Comparison of ENCODE assay signal across 14 cellular contexts in genomic region chr7:150962285-150962742, GRCh38. TPM values are rescaled to one million over a fixed set of nuclear protein-coding genes. Genes with fewer than 3 reads are reported as not detected.
A peak's percentile ranks its signal among the peaks of the same experiment; 100 is the strongest.
DNase-seq lines count a peak whose midpoint lies in the region; ATAC-seq and TF ChIP-seq lines count a peak whose summit lies in the region.
"Had no signal": no experiment of that assay in that cellular context is flagged by ENCODE, and none has a peak within 500 bp of the region (broad histone marks: within the 10 kb centered on the region; RNA-seq: fewer than 3 reads in every experiment).

No MANE protein-coding gene starts in this region.

- intact Hi-C loops in transverse colon (cut with DNase I; ENCODE audit: low total_unique reads) = loop anchor here (2.0 kb wide), 1 partner anchor 26 kb away; no protein-coding TSS in a partner anchor

- H3K27ac ChIP-seq in endodermal cell (ENCODE audit: low read depth, low read length) (peak overlapping the region; percentile 55), transverse colon (peak overlapping the region; percentile 70 to 94 (median 76))
- H3K27ac ChIP-seq: C4-2B, SJSA1 had no signal

- TF ChIP-seq CTCF in endodermal cell (conservative IDR thresholded peaks at IDR 0.05) = no peak
- TF ChIP-seq CTCF in nephron (IDR thresholded peaks at IDR 0.05; ENCODE audit: unreplicated experiment in 3 of 3) = no peak
- TF ChIP-seq CTCF in transverse colon (IDR thresholded peaks at IDR 0.05) = no peak

- H3K4me1 ChIP-seq in endodermal cell (ENCODE audit: control insufficient read depth, insufficient read depth, low read length) (no peaks in the 10 kb centered on the region), transverse colon (peaks cover 12 to 45% (median 28%) of the 10 kb centered on the region in 4 donors)
- H3K4me1 ChIP-seq: SJSA1 had no signal

- CTCF ChIA-PET in activated CD8-positive, alpha-beta memory T cell treated with anti-CD3 and anti-CD28 coated beads, Interleukin-2, amount 10 ng/mL, durations not matched to agents 7 days and 5 days (lab: Charles Lee) = interaction anchor here (0.6 to 5.5 kb wide), 36 partner anchors 9 to 270 kb away, joined by 3 to 61 read pairs (median 4); partner anchors contain the start of genes ABCB8, CDK5 and CHPF2
- CTCF ChIA-PET in T-cell (lab: Charles Lee) = interaction anchor here (0.5 to 2.3 kb wide), 18 partner anchors 11 to 148 kb away, joined by 3 to 17 read pairs (median 4); partner anchors contain the start of gene ABCB8 (in 1 of the 2)

- TF ChIP-seq EP300 in transverse colon (IDR thresholded peaks at IDR 0.05; ENCODE audit: low read depth) = no peak

- no peaks in the 10 kb centered on the region for H3K9me3 Mint-ChIP-seq in activated CD8-positive, alpha-beta memory T cell treated with anti-CD3 and anti-CD28 coated beads, Interleukin-2, amount 10 ng/mL, durations not matched to agents 7 days and 5 days (ENCODE audit: low read depth)
- H3K9me3 Mint-ChIP-seq in endodermal cell (no peaks in the 10 kb centered on the region), nephron (no peaks in the 10 kb centered on the region), T-cell (no peaks in the 10 kb centered on the region)

- DNase-seq in activated CD8-positive, alpha-beta memory T cell treated with anti-CD3 and anti-CD28 coated beads, Interleukin-2, amount 10 ng/mL, durations not matched to agents 7 days and 5 days = no peak
- no peak for DNase-seq in activated CD8-positive, alpha-beta memory T cell treated with anti-CD3 and anti-CD28 coated beads for 24 hours
- DNase-seq in endodermal cell (no peak), transverse colon (no peak), Ammon's horn (ENCODE audit: low spot score) (no peak), T-cell (no peak), HCEC 1CT (no peak)
- DNase-seq: DMS153, NCI-H1105 treated with DMSO at 0.1 percent for 48 hours, NCI-H526 treated with DMSO at 0.1 percent for 48 hours had no signal

- no peak overlapping the region for H3K9ac ChIP-seq in endodermal cell (ENCODE audit: extremely low read depth, low read length, poor library complexity, severe bottlenecking)

- no peak overlapping the region for H3K4me3 Mint-ChIP-seq in activated CD8-positive, alpha-beta memory T cell treated with anti-CD3 and anti-CD28 coated beads, Interleukin-2, amount 10 ng/mL, durations not matched to agents 7 days and 5 days
- no peak overlapping the region for H3K4me3 Mint-ChIP-seq in endodermal cell
- H3K4me3 Mint-ChIP-seq in nephron = peak overlapping the region; percentile 8 to 49 (median 30)
- H3K4me3 Mint-ChIP-seq in T-cell = no peak overlapping the region

- peaks cover 31% of the 10 kb centered on the region for H3K27me3 Mint-ChIP-seq in activated CD8-positive, alpha-beta memory T cell treated with anti-CD3 and anti-CD28 coated beads, Interleukin-2, amount 10 ng/mL, durations not matched to agents 7 days and 5 days
- H3K27me3 Mint-ChIP-seq in endodermal cell (ENCODE audit: insufficient read depth) = peaks cover 50% of the 10 kb centered on the region
- H3K27me3 Mint-ChIP-seq in nephron (ENCODE audit: low read depth) = peaks cover 5% of the 10 kb centered on the region
- peaks cover 18 to 38% of the 10 kb centered on the region in 2 donors for H3K27me3 Mint-ChIP-seq in T-cell

- POLR2A ChIA-PET in T-cell (lab: Charles Lee) = no interaction called here

- H3K36me3 Mint-ChIP-seq in activated CD8-positive, alpha-beta memory T cell treated with anti-CD3 and anti-CD28 coated beads, Interleukin-2, amount 10 ng/mL, durations not matched to agents 7 days and 5 days = no peaks in the 10 kb centered on the region
- no peaks in the 10 kb centered on the region for H3K36me3 Mint-ChIP-seq in endodermal cell (ENCODE audit: low read depth)
- no peaks in the 10 kb centered on the region for H3K36me3 Mint-ChIP-seq in nephron (ENCODE audit: low read depth)
- H3K36me3 Mint-ChIP-seq in T-cell = peaks cover 7% of the 10 kb centered on the region

- 90 to 94% methylated on average over 2 to 3 of the region's 6 CpGs for WGBS in endodermal cell (ENCODE audit: insufficient coverage in 1 of 2, insufficient read length in 1 of 2), 2 experiments
- 45% methylated on average over 6 of the region's 6 CpGs; no CpG with 5 or more reads in 1 of the 2 donors for WGBS in transverse colon (ENCODE audit: low coverage in 1 of 2), 2 donors

- in situ Hi-C loops in transverse colon (cut with MboI; ENCODE audit: low pct_ligation_motif_present in 1 of 4, low pct_unique_long_range_greater_than_20kb in 1 of 4, low sequenced_read_pairs in 3 of 4) = no loop called here

- H3K36me3 ChIP-seq in endodermal cell (ENCODE audit: control insufficient read depth, insufficient read depth, low read length) (no peaks in the 10 kb centered on the region), transverse colon (no peaks in the 10 kb centered on the region)
- H3K36me3 ChIP-seq: SJSA1 had no signal

- H3K27me3 ChIP-seq in endodermal cell (ENCODE audit: control insufficient read depth, insufficient read depth, low read length, poor library complexity, severe bottlenecking) (no peaks in the 10 kb centered on the region), transverse colon (peaks cover 15% of the 10 kb centered on the region)

- H3K9me3 ChIP-seq in endodermal cell (ENCODE audit: control insufficient read depth, low read length) (no peaks in the 10 kb centered on the region), transverse colon (no peaks in the 10 kb centered on the region)
- H3K9me3 ChIP-seq: SJSA1 had no signal

- peak overlapping the region; percentile 32 for H3K27ac Mint-ChIP-seq in activated CD8-positive, alpha-beta memory T cell treated with anti-CD3 and anti-CD28 coated beads, Interleukin-2, amount 10 ng/mL, durations not matched to agents 7 days and 5 days
- H3K27ac Mint-ChIP-seq in endodermal cell = no peak overlapping the region
- peak overlapping the region; percentile 94 to 97 (median 96) for H3K27ac Mint-ChIP-seq in nephron
- H3K27ac Mint-ChIP-seq in T-cell = no peak overlapping the region

- no peak for ATAC-seq in activated CD8-positive, alpha-beta memory T cell treated with anti-CD3 and anti-CD28 coated beads, Interleukin-2, amount 10 ng/mL, durations not matched to agents 7 days and 5 days
- ATAC-seq in T-cell (replicated peaks in 1 of 4) = no peak

- peaks cover 3% of the 10 kb centered on the region for H3K4me1 Mint-ChIP-seq in activated CD8-positive, alpha-beta memory T cell treated with anti-CD3 and anti-CD28 coated beads, Interleukin-2, amount 10 ng/mL, durations not matched to agents 7 days and 5 days
- H3K4me1 Mint-ChIP-seq in endodermal cell (no peaks in the 10 kb centered on the region), nephron (peaks cover 62% of the 10 kb centered on the region), T-cell (peaks cover 14 to 23% (median 19%) of the 10 kb centered on the region in 3 donors)

- no peak overlapping the region for H3K4me3 ChIP-seq in endodermal cell (ENCODE audit: low read length)
- H3K4me3 ChIP-seq in transverse colon = no peak overlapping the region
- H3K4me3 ChIP-seq: SJSA1 had no signal

- TF ChIP-seq POLR2A in transverse colon (IDR thresholded peaks at IDR 0.05) = no peak

RNA-seq across cellular contexts. Expression of gene KCNH2, which starts 15.8 kb away (rescaled TPM):
- total RNA-seq in activated CD8-positive, alpha-beta memory T cell treated with anti-CD3 and anti-CD28 coated beads, Interleukin-2, amount 10 ng/mL, durations not matched to agents 7 days and 5 days = under 1 TPM in 1 of 2 experiments, not detected in 1; 0.07 TPM
- 1 to 10 TPM; 1.1 to 1.9 TPM for total RNA-seq in endodermal cell
- 19.3 TPM for polyA plus RNA-seq in endodermal cell (2013, experiment 1 of 2)
- polyA plus RNA-seq in endodermal cell (2013, experiment 2 of 2) = 17.8 TPM
- 10 to 100 TPM in 3 of 4 donors, 1 to 10 TPM in 1; 9.5 to 39.0 (median 19.3) TPM for total RNA-seq in transverse colon
- total RNA-seq in T-cell = 1 to 10 TPM; 2.9 to 4.6 (median 3.0) TPM
- total RNA-seq: osteoblast, SJSA1 had no signal

RNA-seq across cellular contexts. Expression of gene NOS3, which starts 28.5 kb away (rescaled TPM):
- 10 to 100 TPM in 1 of 2 experiments, 1 to 10 TPM in 1; 6.4 to 10.8 TPM for total RNA-seq in activated CD8-positive, alpha-beta memory T cell treated with anti-CD3 and anti-CD28 coated beads, Interleukin-2, amount 10 ng/mL, durations not matched to agents 7 days and 5 days
- total RNA-seq in endodermal cell = 1 to 10 TPM; 2.3 to 9.1 TPM
- polyA plus RNA-seq in endodermal cell (2013, experiment 1 of 2) = 4.0 TPM
- 4.1 TPM for polyA plus RNA-seq in endodermal cell (2013, experiment 2 of 2)
- 10 to 100 TPM in 2 of 4 donors, 1 to 10 TPM in 2; 2.5 to 34.2 (median 7.0) TPM for total RNA-seq in transverse colon
- total RNA-seq in T-cell = 10 to 100 TPM in 1 of 5 donors, 1 to 10 TPM in 4; 4.8 to 10.1 (median 5.0) TPM
- total RNA-seq: osteoblast, SJSA1 had no signal

Comparison
In these comparisons a context has a peak if more than half of its experiments do, and no peak if none do; other contexts are left out.
1. H3K27ac Mint-ChIP-seq: peak in activated CD8-positive, alpha-beta memory T cell treated with anti-CD3 and anti-CD28 coated beads, Interleukin-2, amount 10 ng/mL, durations not matched to agents 7 days and 5 days (single experiment) and nephron (3 of 3); none in endodermal cell (single experiment) and T-cell (0 of 2).
2. H3K4me3 Mint-ChIP-seq: peak in nephron (3 of 3); none in activated CD8-positive, alpha-beta memory T cell treated with anti-CD3 and anti-CD28 coated beads, Interleukin-2, amount 10 ng/mL, durations not matched to agents 7 days and 5 days (single experiment), endodermal cell (single experiment) and T-cell (0 of 3).